ENCODE assay signal across 36 cellular contexts in the genomic region with DNA sequence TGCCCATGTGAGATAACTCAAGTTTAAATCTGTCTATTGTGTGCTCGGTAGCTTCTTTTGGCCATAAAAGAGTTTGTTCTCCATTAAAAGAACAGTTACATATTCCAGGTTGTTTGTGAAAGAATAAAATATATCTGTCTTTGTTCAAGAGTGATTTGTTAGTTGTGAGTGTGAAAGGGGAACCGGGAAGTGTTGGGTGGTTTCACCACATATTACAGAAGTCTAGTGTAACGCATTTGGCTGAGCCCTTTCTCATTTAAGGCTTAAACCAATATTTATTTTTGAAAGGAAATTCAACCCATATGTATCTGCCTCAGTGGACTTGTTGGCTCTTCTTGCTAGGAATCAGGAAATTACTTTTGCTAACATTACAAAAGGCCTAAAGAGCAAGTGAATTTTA. TPM values are rescaled to one million over a fixed set of nuclear protein-coding genes. Genes with fewer than 3 reads are reported as not detected.
"Had no signal": no experiment of that assay in that cellular context is flagged by ENCODE, and none has a peak within 500 bp of the region (broad histone marks: within the 10 kb centered on the region; RNA-seq: fewer than 3 reads in every experiment).

No MANE protein-coding gene starts in this region.

- H3K27ac ChIP-seq: cardiac muscle cell, RWPE1, VCaP had no signal

- H3K36me3 ChIP-seq: cardiac muscle cell had no signal

- H3K4me3 ChIP-seq: cardiac muscle cell had no signal

- FAIRE-seq: RCC 7860 had no signal

- DNase-seq: activated B cell treated with CpG ODN at 0.5 μM for 24 hours; activated CD4-positive, alpha-beta memory T cell treated with anti-CD3 and anti-CD28 coated beads, Interleukin-2, amount 10 ng/mL, durations not matched to agents 7 days and 5 days; activated CD4-positive, alpha-beta T cell treated with anti-CD3 and anti-CD28 coated beads for 4 hours; activated CD4-positive, CD25-positive, alpha-beta regulatory T cell treated with anti-CD3 and anti-CD28 coated beads, Interleukin-2, amount 50 U/mL, for 72 hours; activated CD8-positive, alpha-beta memory T cell treated with anti-CD3 and anti-CD28 coated beads for 24 hours; activated CD8-positive, alpha-beta memory T cell treated with anti-CD3 and anti-CD28 coated beads, Interleukin-2, amount 10 ng/mL, durations not matched to agents 7 days and 5 days; activated CD8-positive, alpha-beta memory T cell treated with anti-CD3 and anti-CD28 coated beads, Interleukin-2, amount 50 U/mL, for 48 hours; activated effector memory CD4-positive, alpha-beta T cell treated with Interleukin-2 at 50 U/mL for 16 hours; activated naive CD4-positive, alpha-beta T cell treated with anti-CD3 and anti-CD28 coated beads, Interleukin-2, amount 10 ng/mL, durations not matched to agents 7 days and 5 days; activated naive CD8-positive, alpha-beta T cell treated with anti-CD3 and anti-CD28 coated beads, Interleukin-2, amount 50 U/mL, for 24 hours; activated T-cell treated with anti-CD3 and anti-CD28 coated beads, Interleukin-2, amount 50 U/mL, for 48 hours; anterior cingulate cortex; Karpas-422; NCI-H1092 treated with DMSO at 0.1 percent for 48 hours; NCI-H1417; NCI-H146; NCI-H187; NCI-H2029 treated with DMSO at 0.1 percent for 48 hours; NCI-H2107; NCI-H2171; NCI-H510A; NCI-H526; NCI-H748 treated with DMSO at 0.1 percent for 48 hours; PC-3; SIG-M5; SW 1271; T-helper 1 cell; T-helper 2 cell; T-helper 9 cell had no signal

- ATAC-seq: activated CD8-positive, alpha-beta memory T cell treated with anti-CD3 and anti-CD28 coated beads, Interleukin-2, amount 10 ng/mL, durations not matched to agents 7 days and 5 days; activated naive CD8-positive, alpha-beta T cell treated with anti-CD3 and anti-CD28 coated beads, Interleukin-2, amount 50 U/mL, for 24 hours; PC-3; Right ventricle myocardium inferior; SK-N-SH treated with all-trans-retinoic acid at 6 μM for 48 hours had no signal

- H3K27me3 ChIP-seq: cardiac muscle cell had no signal

RNA-seq across cellular contexts. Expression of a gene that starts 54.1 kb away (rescaled TPM):
- total RNA-seq: activated B cell treated with CpG ODN at 0.5 μM for 24 hours; activated CD4-positive, alpha-beta memory T cell treated with anti-CD3 and anti-CD28 coated beads, Interleukin-2, amount 10 ng/mL, durations not matched to agents 7 days and 5 days; activated CD8-positive, alpha-beta memory T cell treated with anti-CD3 and anti-CD28 coated beads, Interleukin-2, amount 10 ng/mL, durations not matched to agents 7 days and 5 days; SK-MEL-5 had no signal
